Comparison of ENCODE assay signal across 9 cellular contexts in genomic region chr6:155143610-155144106, GRCh38.
A peak's percentile ranks its signal among the peaks of the same experiment; 100 is the strongest.
DNase-seq lines count a peak whose midpoint lies in the region; ATAC-seq, FAIRE-seq and TF ChIP-seq lines count a peak whose summit lies in the region.
"Had no signal": no experiment of that assay in that cellular context is flagged by ENCODE, and none has a peak within 500 bp of the region (broad histone marks: within the 10 kb centered on the region; RNA-seq: fewer than 3 reads in every experiment).

No MANE protein-coding gene starts in this region.

- H3K27ac ChIP-seq in BLaER1 treated with 17β-estradiol and CSF1 and Interleukin-3, amounts not matched to agents 10 nM and 100 nM = peak overlapping the region in 8 of 11 experiments; percentile 23 to 59 (median 32); a peak in 14 of 22 replicates
- H3K27ac ChIP-seq in IMR-90 (ENCODE audit: insufficient read depth, low read length) = peak overlapping the region; percentile 86
- H3K27ac ChIP-seq in osteoblast (ENCODE audit: low read depth, low read length) = peak overlapping the region; percentile 77

- peak overlapping the region in 7 of 11 experiments; percentile 5 to 60 (median 33); a peak in 8 of 22 replicates for H3K9ac ChIP-seq in BLaER1 treated with 17β-estradiol and CSF1 and Interleukin-3, amounts not matched to agents 10 nM and 100 nM
- peak overlapping the region; percentile 49 for H3K9ac ChIP-seq in IMR-90 (ENCODE audit: low read depth, low read length)

- peak overlapping the region in 7 of 10 experiments; percentile 0 to 37 (median 30); a peak in 8 of 20 replicates for H3K4me3 ChIP-seq in BLaER1 treated with 17β-estradiol and CSF1 and Interleukin-3, amounts not matched to agents 10 nM and 100 nM
- H3K4me3 ChIP-seq in IMR-90 (ENCODE audit: insufficient read depth, low read depth, low read length) (0 out of 2 replicates have a peak overlapping the region, but pooled peaks have one; percentile 7), choroid plexus epithelial cell (ENCODE audit: low read depth, low read length) (peak overlapping the region; percentile 23), osteoblast (ENCODE audit: insufficient read depth, low read length) (peak overlapping the region; percentile 62)

- peak overlapping the region; percentile 94 for H3K4ac ChIP-seq in IMR-90 (ENCODE audit: low read depth, low read length)

- H3K14ac ChIP-seq in IMR-90 (replicated peaks; ENCODE audit: low read depth, low read length) = peak overlapping the region; percentile 93

- H4K8ac ChIP-seq in IMR-90 (ENCODE audit: low read depth in 2 of 2, low read length in 2 of 2) = peak overlapping the region; percentile 36 to 84; a peak in 3 of 4 replicates

- BruUV-seq in IMR-90 (replicated peaks; lab: Mats Ljungman, UMichigan) = no TSS peak

- peak overlapping the region; percentile 95 for H3K18ac ChIP-seq in IMR-90 (ENCODE audit: low read depth, low read length)

- peak overlapping the region; percentile 92 for H3K23ac ChIP-seq in IMR-90 (ENCODE audit: low read depth, low read length)

- no peak for TF ChIP-seq RAD21 in IMR-90 (IDR thresholded peaks at IDR 0.05; ENCODE audit: low read length)

- intact Hi-C loops in IMR-90 (cut with micrococcal nuclease) = no loop called here

- WGBS in IMR-90 (ENCODE audit: extremely low coverage in 2 of 2, insufficient read length in 1 of 2), 2 experiments = 40% methylated on average over 1 of the region's 6 CpGs; no CpG with 5 or more reads in 1 of the 2 experiments

- POLR2A ChIA-PET in IMR-90 (lab: Charles Lee; ENCODE audit: unreplicated experiment) = interaction anchor here (0.6 kb wide), 2 partner anchors 23 to 74 kb away, joined by 3 to 9 read pairs; no protein-coding TSS in a partner anchor

- peak overlapping the region; percentile 89 for H4K5ac ChIP-seq in IMR-90 (ENCODE audit: low read depth, low read length)

- 0 out of 2 replicates have a peak, but pooled peaks have one; percentile 21 for ATAC-seq in IMR-90 (ENCODE audit: low read depth)

- peaks cover 24% of the 10 kb centered on the region for H3K9me1 ChIP-seq in IMR-90 (ENCODE audit: insufficient read depth, low read length)

- no peaks in the 10 kb centered on the region for H3K27me3 ChIP-seq in BLaER1 treated with 17β-estradiol and CSF1 and Interleukin-3, amounts not matched to agents 10 nM and 100 nM
- H3K27me3 ChIP-seq in IMR-90 (ENCODE audit: control insufficient read depth, insufficient read depth, low read length) = no peaks in the 10 kb centered on the region
- no peaks in the 10 kb centered on the region for H3K27me3 ChIP-seq in osteoblast (ENCODE audit: insufficient read depth, low read length)

- H3K4me1 ChIP-seq in BLaER1 treated with 17β-estradiol and CSF1 and Interleukin-3, amounts not matched to agents 10 nM and 100 nM = peaks cover 5 to 35% (median 18%) of the 10 kb centered on the region in 10 experiments; a peak in 19 of 20 replicates
- peaks cover 19% of the 10 kb centered on the region for H3K4me1 ChIP-seq in IMR-90 (ENCODE audit: control insufficient read depth, insufficient read depth, low read length)
- H3K4me1 ChIP-seq in osteoblast (ENCODE audit: insufficient read depth, low read length) = peaks cover 42% of the 10 kb centered on the region

- H4K91ac ChIP-seq in IMR-90 (ENCODE audit: insufficient read depth, low read depth, low read length) = peak overlapping the region; percentile 66; the same call in 1 of the 2 replicates

- peak overlapping the region; percentile 95 for H2AK9ac ChIP-seq in IMR-90 (replicated peaks; ENCODE audit: low read depth, low read length, poor library complexity)

- peak overlapping the region; percentile 96 for H2BK120ac ChIP-seq in IMR-90 (ENCODE audit: low read depth, low read length)

- in situ Hi-C loops in IMR-90 (cut with MboI; ENCODE audit: low sequenced_read_pairs) = no loop called here

- H2AFZ ChIP-seq in IMR-90 (replicated peaks; ENCODE audit: low read length, poor library complexity) (peak overlapping the region; percentile 87), osteoblast (ENCODE audit: low read length) (peak overlapping the region; percentile 67)

- CTCF ChIA-PET in IMR-90 (lab: Yijun Ruan, JAX) = interaction anchor here (0.6 kb wide), 1 partner anchor 41 kb away, joined by 3 read pairs; no protein-coding TSS in a partner anchor

- TF ChIP-seq CTCF in IMR-90 (conservative IDR thresholded peaks at IDR 0.05; ENCODE audit: low read depth, low read length) = no peak
- no peak for TF ChIP-seq CTCF in choroid plexus epithelial cell (conservative IDR thresholded peaks at IDR 0.05; ENCODE audit: low read depth, low read length)
- no peak for TF ChIP-seq CTCF in osteoblast (IDR thresholded peaks at IDR 0.05; ENCODE audit: extremely low read depth, low read depth, low read length)

- H3K79me2 ChIP-seq in osteoblast (ENCODE audit: insufficient read depth, low read length) = peaks cover 61% of the 10 kb centered on the region

- no peaks in the 10 kb centered on the region for H3K9me3 ChIP-seq in BLaER1 treated with 17β-estradiol and CSF1 and Interleukin-3, amounts not matched to agents 10 nM and 100 nM (replicated peaks in 1 of 11)
- H3K9me3 ChIP-seq in IMR-90 (ENCODE audit: control insufficient read depth, insufficient read depth, low read length) = no peaks in the 10 kb centered on the region
- no peaks in the 10 kb centered on the region for H3K9me3 ChIP-seq in osteoblast (ENCODE audit: low read depth, low read length)

- peak overlapping the region; percentile 82 for H2AK5ac ChIP-seq in IMR-90 (ENCODE audit: low read depth, low read length)

- DNase-seq in IMR-90 (no peak), choroid plexus epithelial cell (ENCODE audit: low read depth) (peak; percentile 41), osteoblast (ENCODE audit: insufficient read length, low spot score, missing footprints) (no peak), urothelium cell line (ENCODE audit: low spot score) (no peak), C1 segment of cervical spinal cord (lab: John Stamatoyannopoulos, UW) (no peak), cerebellum (ENCODE audit: low spot score) (no peak), NCI-H69 (lab: John Stamatoyannopoulos, UW) (no peak)

- H2BK15ac ChIP-seq in IMR-90 (ENCODE audit: low read depth, low read length) = peak overlapping the region; percentile 92; the same call in 2 of the 3 replicates

- no peaks in the 10 kb centered on the region for H4K20me1 ChIP-seq in BLaER1 treated with 17β-estradiol and CSF1 and Interleukin-3, amounts not matched to agents 10 nM and 100 nM
- no peaks in the 10 kb centered on the region for H4K20me1 ChIP-seq in IMR-90 (ENCODE audit: insufficient read depth, low read length)
- H4K20me1 ChIP-seq in osteoblast (ENCODE audit: insufficient read depth, low read length) = no peaks in the 10 kb centered on the region

- H3K4me2 ChIP-seq in BLaER1 treated with 17β-estradiol and CSF1 and Interleukin-3, amounts not matched to agents 10 nM and 100 nM = peak overlapping the region; percentile 47 to 84 (median 75)
- H3K4me2 ChIP-seq in IMR-90 (ENCODE audit: low read depth, low read length) (peak overlapping the region; percentile 77), osteoblast (ENCODE audit: insufficient read depth, low read length) (peak overlapping the region; percentile 92)

- H3K56ac ChIP-seq in IMR-90 (ENCODE audit: extremely low read depth, insufficient read depth, low read length) = no peak overlapping the region; the same call in 1 of the 2 replicates

- FAIRE-seq in urothelium cell line (lab: Jason Lieb, UNC) = no peak
- FAIRE-seq: G401.6 had no signal

- H3K36me3 ChIP-seq in BLaER1 treated with 17β-estradiol and CSF1 and Interleukin-3, amounts not matched to agents 10 nM and 100 nM = no peaks in the 10 kb centered on the region; a peak in 1 of 22 replicates
- no peaks in the 10 kb centered on the region for H3K36me3 ChIP-seq in IMR-90 (ENCODE audit: control insufficient read depth, insufficient read depth, low read length)
- peaks cover 25% of the 10 kb centered on the region for H3K36me3 ChIP-seq in osteoblast (ENCODE audit: insufficient read depth, low read length)

- dilution Hi-C loops in IMR-90 (cut with HindIII; ENCODE audit: low sequenced_read_pairs, unreplicated experiment) = no loop called here

- H3K79me1 ChIP-seq in IMR-90 (ENCODE audit: low read depth in 1 of 2, low read length in 2 of 2) = peaks cover 0 to 26% of the 10 kb centered on the region in 2 experiments; a peak in 2 of 4 replicates

- TF ChIP-seq POLR2A in IMR-90 (IDR thresholded peaks at IDR 0.05; ENCODE audit: low read depth, low read length) = no peak

- peak overlapping the region; percentile 84 for H2BK5ac ChIP-seq in IMR-90 (ENCODE audit: low read depth, low read length, poor library complexity, severe bottlenecking)

- H2BK20ac ChIP-seq in IMR-90 (ENCODE audit: low read depth, low read length) = peak overlapping the region; percentile 96

TF ChIP-seq in IMR-90, 13 proteins besides CTCF, POLR2A, EP300 and RAD21:
- TF ChIP-seq RFX5 (IDR thresholded peaks at IDR 0.05; ENCODE audit: low read depth, low read length) = no peak
- 0 out of 2 replicates have a peak, but pooled peaks have one; percentile 30 for TF ChIP-seq NFE2L2 (IDR thresholded peaks at IDR 0.05; ENCODE audit: low read depth, low read length)

Comparison
In these comparisons a context has a peak if more than half of its experiments do, and no peak if none do; other contexts are left out.
1. H3K27ac ChIP-seq: peak in every context shown above with its lines; median percentile 86 in IMR-90; 77 in osteoblast; 32 in BLaER1 treated with 17β-estradiol and CSF1 and Interleukin-3, amounts not matched to agents 10 nM and 100 nM.
2. H3K4me3 ChIP-seq: peak in every context shown above with its lines; median percentile 62 in osteoblast; 30 in BLaER1 treated with 17β-estradiol and CSF1 and Interleukin-3, amounts not matched to agents 10 nM and 100 nM; 23 in choroid plexus epithelial cell; 7 in IMR-90.